ENCODE assay signal across 15 cellular contexts in the genomic region with DNA sequence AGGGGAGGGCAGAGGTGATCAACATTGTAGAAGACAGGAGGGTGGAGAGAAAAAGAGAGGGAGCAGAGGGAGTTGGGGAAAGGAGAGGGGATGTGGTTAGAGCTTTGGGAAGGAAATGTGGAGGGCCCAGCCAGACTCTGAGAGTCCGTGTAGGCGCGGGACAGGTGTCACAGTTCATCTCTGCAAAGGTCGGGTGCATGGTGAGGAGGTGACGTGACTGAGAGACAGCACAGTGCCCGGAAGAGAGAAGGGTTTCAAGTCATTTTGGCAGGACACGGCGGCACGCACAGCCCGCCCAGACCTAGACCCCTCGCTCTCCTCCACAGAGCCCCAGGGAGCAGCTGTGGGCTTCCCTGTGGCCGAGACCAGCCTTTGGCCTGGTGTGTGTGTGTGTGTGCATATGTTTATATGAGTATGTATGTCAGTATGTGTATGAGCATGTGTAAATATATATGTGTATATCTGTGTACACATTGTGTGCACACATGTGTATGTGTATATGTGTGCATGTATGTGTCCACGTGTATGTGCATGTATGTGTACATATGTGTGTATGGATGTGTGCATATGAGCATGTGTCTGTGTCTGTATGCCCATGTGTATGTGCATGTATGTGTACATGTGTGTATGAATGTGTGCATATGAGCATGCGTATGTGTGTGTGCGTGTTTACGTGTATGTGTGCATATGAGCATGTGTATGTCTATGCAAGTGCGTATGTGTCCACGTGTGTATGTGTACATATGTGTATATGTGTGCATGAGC.
A peak's percentile ranks its signal among the peaks of the same experiment; 100 is the strongest.
DNase-seq lines count a peak whose midpoint lies in the region; ATAC-seq, FAIRE-seq and TF ChIP-seq lines count a peak whose summit lies in the region.
"Had no signal": no experiment of that assay in that cellular context is flagged by ENCODE, and none has a peak within 500 bp of the region (broad histone marks: within the 10 kb centered on the region; RNA-seq: fewer than 3 reads in every experiment).

No MANE protein-coding gene starts in this region.

- CTCF ChIA-PET in HepG2 (lab: Yijun Ruan, JAX; ENCODE audit: low intra/inter-chr PET ratio, low total read pairs), result interaction anchor here (3.2 kb wide), 1 partner anchor 159 kb away, joined by 73 read pairs; no protein-coding TSS in a partner anchor

- H3K4me1 ChIP-seq in HepG2 (ENCODE audit: insufficient read depth, low read length), result peaks cover 27% of the 10 kb centered on the region
- H3K4me1 ChIP-seq in right lobe of liver, result peaks cover 0 to 9% (median 2%) of the 10 kb centered on the region in 4 donors
- H3K4me1 ChIP-seq in breast epithelium, result peaks cover 0 to 4% of the 10 kb centered on the region in 2 donors
- H3K4me1 ChIP-seq: colonic mucosa had no signal

- TF ChIP-seq RAD21 in HepG2 (CRISPR knock-in tag; IDR thresholded peaks at IDR 0.05), result no peak

- TF ChIP-seq EP300 in HepG2 (IDR thresholded peaks at IDR 0.05; ENCODE audit: low read depth in 2 of 2, low read length in 2 of 2) (no peak), HepG2 (CRISPR knock-in tag; IDR thresholded peaks at IDR 0.05; ENCODE audit: borderline replicate concordance) (no peak)

- no peak overlapping the region for H3K4me3 ChIP-seq in HepG2 (replicated peaks in 1 of 3; ENCODE audit: insufficient read depth in 1 of 3, low read depth in 2 of 3, low read length in 3 of 3)
- H3K4me3 ChIP-seq in right lobe of liver, result no peak overlapping the region
- H3K4me3 ChIP-seq in breast epithelium, result no peak overlapping the region
- H3K4me3 ChIP-seq: colonic mucosa had no signal

- WGBS in HepG2 (ENCODE audit: low lambda C conversion rate), result 37% methylated on average over 18 of the region's 18 CpGs
- whole genome bisulfite sequencing in right lobe of liver (ENCODE audit: insufficient coverage, low coverage, low lambda C conversion rate, missing lambda C conversion rate), result 66% methylated on average over 8 of the region's 18 CpGs

- H3K27me3 ChIP-seq in HepG2 (ENCODE audit: control insufficient read depth in 1 of 2, insufficient read depth in 2 of 2, low read length in 2 of 2), result peaks cover 18 to 59% of the 10 kb centered on the region in 2 experiments
- no peaks in the 10 kb centered on the region for H3K27me3 ChIP-seq in right lobe of liver
- H3K27me3 ChIP-seq in breast epithelium, result no peaks in the 10 kb centered on the region
- H3K27me3 ChIP-seq: colonic mucosa had no signal

- POLR2A ChIA-PET in HepG2 (lab: Yijun Ruan, JAX), result no interaction called here

- in situ Hi-C loops in HepG2 (cut with HindIII; ENCODE audit: extremely low pct_ligation_motif_present, low pct_unique_long_range_greater_than_20kb), result loop anchor here (5.0 to 25.0 kb wide), 2 partner anchors 158 to 383 kb away; partner anchors contain the start of gene MGAT5B

- H3K36me3 ChIP-seq in HepG2 (replicated peaks in 1 of 2; ENCODE audit: control insufficient read depth in 1 of 2, insufficient read depth in 2 of 2, low read length in 2 of 2) (no peaks in the 10 kb centered on the region), right lobe of liver (no peaks in the 10 kb centered on the region), breast epithelium (no peaks in the 10 kb centered on the region)
- H3K36me3 ChIP-seq: colonic mucosa had no signal

- intact Hi-C loops in HepG2 (cut with micrococcal nuclease; ENCODE audit: unreplicated experiment) (loop anchor here (5.0 kb wide), 1 partner anchor 38 kb away; no protein-coding TSS in a partner anchor), right lobe of liver (cut with DNase I) (loop anchor here (5.0 kb wide), 1 partner anchor 163 kb away; no protein-coding TSS in a partner anchor), breast epithelium (cut with DNase I; ENCODE audit: low total_unique reads) (no loop called here)

- ATAC-seq in HepG2, result no peak
- ATAC-seq in right lobe of liver, result no peak
- ATAC-seq in GM21526 (IDR thresholded peaks at IDR 0.05; ENCODE audit: low FRiP score, unreplicated experiment), result peak; percentile 47
- ATAC-seq in HG03196 (IDR thresholded peaks at IDR 0.05; ENCODE audit: unreplicated experiment), result peak; percentile 50
- ATAC-seq in GM18502 (IDR thresholded peaks at IDR 0.05; ENCODE audit: poor library complexity, unreplicated experiment), result no peak

- H2AFZ ChIP-seq in HepG2 (ENCODE audit: low read length), result no peak overlapping the region

- TF ChIP-seq POLR2A in HepG2 (IDR thresholded peaks at IDR 0.05; ENCODE audit: insufficient read depth in 1 of 2, low read depth in 2 of 2, low read length in 2 of 2) (no peak), right lobe of liver (IDR thresholded peaks at IDR 0.05) (no peak), breast epithelium (IDR thresholded peaks at IDR 0.05) (no peak)

- no peaks in the 10 kb centered on the region for H4K20me1 ChIP-seq in HepG2 (ENCODE audit: insufficient read depth, low read length)

- no TSS peak for BruUV-seq in HepG2 (replicated peaks; lab: Mats Ljungman, UMichigan)

- no peak overlapping the region for H3K9ac ChIP-seq in HepG2 (ENCODE audit: insufficient read depth, low read depth, low read length)

- TF ChIP-seq CTCF in HepG2 (CRISPR knock-in tag; IDR thresholded peaks at IDR 0.05) (no peak), right lobe of liver (IDR thresholded peaks at IDR 0.05) (no peak), breast epithelium (IDR thresholded peaks at IDR 0.05) (no peak)

- no peaks in the 10 kb centered on the region for H3K79me2 ChIP-seq in HepG2 (ENCODE audit: insufficient read depth, low read length)

- H3K9me3 ChIP-seq in HepG2 (ENCODE audit: low read length) (no peaks in the 10 kb centered on the region), right lobe of liver (no peaks in the 10 kb centered on the region), breast epithelium (no peaks in the 10 kb centered on the region)
- H3K9me3 ChIP-seq: colonic mucosa had no signal

- FAIRE-seq in HepG2 (lab: Jason Lieb, UNC), result no peak
- FAIRE-seq in urothelium cell line (lab: Jason Lieb, UNC), result peak; percentile 98

- DNase-seq in HepG2 (ENCODE audit: low spot score) (no peak), right lobe of liver (no peak), urothelium cell line (ENCODE audit: low spot score) (no peak), breast epithelium (ENCODE audit: low spot score in 2 of 2) (no peak), caudate nucleus (lab: John Stamatoyannopoulos, UW) (no peak)
- DNase-seq: activated CD4-positive, CD25-positive, alpha-beta regulatory T cell; activated gamma-delta T cell; colonic mucosa; GDM1; NCI-H1048; NCI-H524 treated with DMSO at 0.1 percent for 48 hours; SIG-M5 had no signal

- no peak overlapping the region for H3K27ac ChIP-seq in HepG2 (ENCODE audit: extremely low read length, insufficient read depth, low read length)
- H3K27ac ChIP-seq in right lobe of liver, result no peak overlapping the region
- no peak overlapping the region for H3K27ac ChIP-seq in breast epithelium
- H3K27ac ChIP-seq in caudate nucleus (ENCODE audit: low read depth, low read length), result no peak overlapping the region
- H3K27ac ChIP-seq: colonic mucosa had no signal

- H3K4me2 ChIP-seq in HepG2 (ENCODE audit: low read depth, low read length), result peak overlapping the region; percentile 13; the same call in 1 of the 2 replicates

TF ChIP-seq in HepG2, 621 proteins besides CTCF, POLR2A, EP300 and RAD21 (continues in another document):
- TF ChIP-seq NKX3-1 (CRISPR knock-in tag; IDR thresholded peaks at IDR 0.05), result no peak
- TF ChIP-seq SRY (CRISPR knock-in tag; IDR thresholded peaks at IDR 0.05), result no peak
- TF ChIP-seq, protein P1, sequence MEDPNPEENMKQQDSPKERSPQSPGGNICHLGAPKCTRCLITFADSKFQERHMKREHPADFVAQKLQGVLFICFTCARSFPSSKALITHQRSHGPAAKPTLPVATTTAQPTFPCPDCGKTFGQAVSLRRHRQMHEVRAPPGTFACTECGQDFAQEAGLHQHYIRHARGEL (CRISPR knock-in tag; IDR thresholded peaks at IDR 0.05), result no peak
- TF ChIP-seq, protein P2, sequence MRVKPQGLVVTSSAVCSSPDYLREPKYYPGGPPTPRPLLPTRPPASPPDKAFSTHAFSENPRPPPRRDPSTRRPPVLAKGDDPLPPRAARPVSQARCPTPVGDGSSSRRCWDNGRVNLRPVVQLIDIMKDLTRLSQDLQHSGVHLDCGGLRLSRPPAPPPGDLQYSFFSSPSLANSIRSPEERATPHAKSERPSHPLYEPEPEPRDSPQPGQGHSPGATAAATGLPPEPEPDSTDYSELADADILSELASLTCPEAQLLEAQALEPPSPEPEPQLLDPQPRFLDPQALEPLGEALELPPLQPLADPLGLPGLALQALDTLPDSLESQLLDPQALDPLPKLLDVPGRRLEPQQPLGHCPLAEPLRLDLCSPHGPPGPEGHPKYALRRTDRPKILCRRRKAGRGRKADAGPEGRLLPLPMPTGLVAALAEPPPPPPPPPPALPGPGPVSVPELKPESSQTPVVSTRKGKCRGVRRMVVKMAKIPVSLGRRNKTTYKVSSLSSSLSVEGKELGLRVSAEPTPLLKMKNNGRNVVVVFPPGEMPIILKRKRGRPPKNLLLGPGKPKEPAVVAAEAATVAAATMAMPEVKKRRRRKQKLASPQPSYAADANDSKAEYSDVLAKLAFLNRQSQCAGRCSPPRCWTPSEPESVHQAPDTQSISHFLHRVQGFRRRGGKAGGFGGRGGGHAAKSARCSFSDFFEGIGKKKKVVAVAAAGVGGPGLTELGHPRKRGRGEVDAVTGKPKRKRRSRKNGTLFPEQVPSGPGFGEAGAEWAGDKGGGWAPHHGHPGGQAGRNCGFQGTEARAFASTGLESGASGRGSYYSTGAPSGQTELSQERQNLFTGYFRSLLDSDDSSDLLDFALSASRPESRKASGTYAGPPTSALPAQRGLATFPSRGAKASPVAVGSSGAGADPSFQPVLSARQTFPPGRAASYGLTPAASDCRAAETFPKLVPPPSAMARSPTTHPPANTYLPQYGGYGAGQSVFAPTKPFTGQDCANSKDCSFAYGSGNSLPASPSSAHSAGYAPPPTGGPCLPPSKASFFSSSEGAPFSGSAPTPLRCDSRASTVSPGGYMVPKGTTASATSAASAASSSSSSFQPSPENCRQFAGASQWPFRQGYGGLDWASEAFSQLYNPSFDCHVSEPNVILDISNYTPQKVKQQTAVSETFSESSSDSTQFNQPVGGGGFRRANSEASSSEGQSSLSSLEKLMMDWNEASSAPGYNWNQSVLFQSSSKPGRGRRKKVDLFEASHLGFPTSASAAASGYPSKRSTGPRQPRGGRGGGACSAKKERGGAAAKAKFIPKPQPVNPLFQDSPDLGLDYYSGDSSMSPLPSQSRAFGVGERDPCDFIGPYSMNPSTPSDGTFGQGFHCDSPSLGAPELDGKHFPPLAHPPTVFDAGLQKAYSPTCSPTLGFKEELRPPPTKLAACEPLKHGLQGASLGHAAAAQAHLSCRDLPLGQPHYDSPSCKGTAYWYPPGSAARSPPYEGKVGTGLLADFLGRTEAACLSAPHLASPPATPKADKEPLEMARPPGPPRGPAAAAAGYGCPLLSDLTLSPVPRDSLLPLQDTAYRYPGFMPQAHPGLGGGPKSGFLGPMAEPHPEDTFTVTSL (CRISPR knock-in tag; IDR thresholded peaks at IDR 0.05; ENCODE audit: borderline replicate concordance), result no peak

Comparison
In these comparisons a context has a peak if more than half of its experiments do, and no peak if none do; other contexts are left out.
1. ATAC-seq: peak in GM21526 (single experiment) and HG03196 (single experiment); none in HepG2 (single experiment), right lobe of liver (0 of 4) and GM18502 (single experiment).